In the genomic region with DNA sequence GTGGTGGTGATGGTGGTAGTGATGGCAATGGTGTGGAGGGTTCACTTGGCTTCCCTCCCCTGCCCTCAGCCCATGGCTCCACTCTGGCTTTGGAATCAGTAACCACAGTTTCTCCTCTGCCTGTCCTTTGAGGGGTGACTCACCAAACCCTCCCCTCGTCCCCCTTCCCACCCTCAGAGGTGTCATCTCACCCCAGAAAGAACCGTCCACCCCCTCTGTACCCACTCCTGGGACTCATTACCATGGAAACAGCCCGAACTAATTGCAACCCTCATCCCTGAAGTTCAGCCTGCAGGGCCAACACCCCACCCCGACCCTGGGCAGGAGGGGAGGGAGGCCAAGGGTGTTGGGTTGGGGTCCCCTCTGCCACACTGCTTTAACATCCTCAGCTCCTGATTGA, we compare ENCODE assay signal across 13 cellular contexts. TPM values are rescaled to one million over a fixed set of nuclear protein-coding genes. Genes with fewer than 3 reads are reported as not detected.
DNase-seq lines count a peak whose midpoint lies in the region; ATAC-seq and TF ChIP-seq lines count a peak whose summit lies in the region.
"Had no signal": no experiment of that assay in that cellular context is flagged by ENCODE, and none has a peak within 500 bp of the region (broad histone marks: within the 10 kb centered on the region; RNA-seq: fewer than 3 reads in every experiment).

No MANE protein-coding gene starts in this region.

- ATAC-seq in lung (ENCODE audit: insufficient read depth, low FRiP score) (no peak), GM21825 (IDR thresholded peaks at IDR 0.05; ENCODE audit: unreplicated experiment) (no peak), GM18517 (IDR thresholded peaks at IDR 0.05; ENCODE audit: unreplicated experiment) (no peak)

- H3K27me3 ChIP-seq in HUES6 (ENCODE audit: control insufficient read depth, insufficient read depth, low read length) (no peaks in the 10 kb centered on the region), breast epithelium (no peaks in the 10 kb centered on the region), lung (ENCODE audit: control insufficient read depth, insufficient read depth) (no peaks in the 10 kb centered on the region), BE2C (no peaks in the 10 kb centered on the region)

- no peaks in the 10 kb centered on the region for H3K9me3 ChIP-seq in HUES6 (ENCODE audit: control insufficient read depth, insufficient read depth, low read depth, low read length)
- H3K9me3 ChIP-seq in breast epithelium: no peaks in the 10 kb centered on the region
- no peaks in the 10 kb centered on the region for H3K9me3 ChIP-seq in lung (ENCODE audit: control insufficient read depth in 2 of 2, insufficient read depth in 1 of 2, low read length in 1 of 2)
- H3K9me3 ChIP-seq in BE2C: no peaks in the 10 kb centered on the region

- no peak for TF ChIP-seq CTCF in breast epithelium (IDR thresholded peaks at IDR 0.05)
- TF ChIP-seq CTCF in lung (IDR thresholded peaks at IDR 0.05; ENCODE audit: control extremely low read depth, extremely low read depth): no peak
- TF ChIP-seq CTCF in BE2C (IDR thresholded peaks at IDR 0.05; ENCODE audit: low read depth, low read length): no peak

- TF ChIP-seq POLR2A in breast epithelium (IDR thresholded peaks at IDR 0.05): no peak
- no peak for TF ChIP-seq POLR2A in erythroblast (IDR thresholded peaks at IDR 0.05; ENCODE audit: low read length)

- WGBS in lung, 2 donors: 61 to 72% methylated on average over 4 of the region's 4 CpGs

- H3K4me3 ChIP-seq in HUES6 (ENCODE audit: low read depth, low read length) (peak overlapping the region; percentile 54), breast epithelium (peak overlapping the region in 1 of 3 donors; percentile 65), lung (no peak overlapping the region), BE2C (ENCODE audit: low read depth, low read length) (no peak overlapping the region)

- H3K4me1 ChIP-seq in HUES6 (ENCODE audit: control insufficient read depth, insufficient read depth, low read length) (peaks cover 23% of the 10 kb centered on the region), breast epithelium (peaks cover 5 to 11% of the 10 kb centered on the region in 2 donors), lung (ENCODE audit: control insufficient read depth in 2 of 2, insufficient read depth in 2 of 2, low read length in 2 of 2) (peaks cover 10 to 31% of the 10 kb centered on the region in 2 donors), BE2C (peaks cover 18% of the 10 kb centered on the region)

- H3K9ac ChIP-seq in HUES6 (ENCODE audit: low read length): peak overlapping the region; percentile 68

- DNase-seq in breast epithelium (ENCODE audit: low spot score in 2 of 2) (no peak), lung (ENCODE audit: low spot score) (no peak), erythroblast (lab: John Stamatoyannopoulos, UW) (no peak), BE2C (no peak)
- DNase-seq: T-helper 9 cell had no signal

- H3K36me3 ChIP-seq in HUES6 (ENCODE audit: control insufficient read depth, insufficient read depth, low read length): peaks cover 49% of the 10 kb centered on the region
- H3K36me3 ChIP-seq in breast epithelium: no peaks in the 10 kb centered on the region
- peaks cover 3 to 22% of the 10 kb centered on the region in 2 donors for H3K36me3 ChIP-seq in lung (ENCODE audit: control insufficient read depth in 2 of 2, insufficient read depth in 2 of 2, low read length in 2 of 2)
- H3K36me3 ChIP-seq in BE2C: peaks cover 28% of the 10 kb centered on the region

- intact Hi-C loops in breast epithelium (cut with DNase I; ENCODE audit: low total_unique reads): no loop called here

- 0 out of 2 replicates have a peak overlapping the region, but pooled peaks have one; percentile 7 for H3K27ac ChIP-seq in HUES6 (ENCODE audit: low read depth, low read length)
- peak overlapping the region; percentile 81 to 87 for H3K27ac ChIP-seq in breast epithelium
- peak overlapping the region; percentile 56 to 62 for H3K27ac ChIP-seq in lung (ENCODE audit: low read depth in 1 of 2, low read length in 1 of 2)
- peak overlapping the region; percentile 67 for H3K27ac ChIP-seq in temporal lobe (ENCODE audit: low read depth, low read length)

RNA-seq across cellular contexts. Expression of a gene that starts 26.6 kb away (rescaled TPM):
- 100 to 1,000 TPM; 104 to 150 (median 109) TPM for total RNA-seq in breast epithelium
- total RNA-seq in lung: 10 to 100 TPM; 82.8 to 90.5 TPM
- 10 to 100 TPM; 27.3 to 69.3 TPM for polyA plus RNA-seq in lung
- total RNA-seq in temporal lobe: 57.0 TPM
- 33.9 TPM for polyA plus RNA-seq in BE2C (2012; ENCODE audit: insufficient read depth, insufficient read length, low read depth)
- polyA plus RNA-seq: IgD-negative memory B cell had no signal

RNA-seq across cellular contexts. Expression of a gene that starts 45.5 kb away (rescaled TPM):
- total RNA-seq in breast epithelium (not detected), lung (under 1 TPM in 1 of 2 donors, not detected in 1; 0.17 TPM), temporal lobe (not detected)
- 1 to 10 TPM in 1 of 2 donors, under 1 TPM in 1; 0.19 to 1.1 TPM for polyA plus RNA-seq in lung
- not detected for polyA plus RNA-seq in BE2C (2012; ENCODE audit: insufficient read depth, insufficient read length, low read depth)
- total RNA-seq: activated T-helper 1 cell treated with anti-CD3 and anti-CD28 coated beads, Interleukin-12 subunit alpha, Interleukin-12 subunit beta, Interleukin-2, Interleukin-4 antibody, amounts not matched to agents 30 ng/mL and 10 ng/mL and 1 ng/mL, durations not matched to agents 14 hours and 24 hours and 36 hours; G401; kidney epithelial cell had no signal
- polyA plus RNA-seq: IgD-negative memory B cell had no signal

Comparison
In these comparisons a context has a peak if more than half of its experiments do, and no peak if none do; other contexts are left out.
1. H3K27ac ChIP-seq: peak in every context shown above with its lines; median percentile 84 in breast epithelium; 67 in temporal lobe; 59 in lung; 7 in HUES6.